8 cellular contexts compared by ENCODE assay signal in the genomic region with DNA sequence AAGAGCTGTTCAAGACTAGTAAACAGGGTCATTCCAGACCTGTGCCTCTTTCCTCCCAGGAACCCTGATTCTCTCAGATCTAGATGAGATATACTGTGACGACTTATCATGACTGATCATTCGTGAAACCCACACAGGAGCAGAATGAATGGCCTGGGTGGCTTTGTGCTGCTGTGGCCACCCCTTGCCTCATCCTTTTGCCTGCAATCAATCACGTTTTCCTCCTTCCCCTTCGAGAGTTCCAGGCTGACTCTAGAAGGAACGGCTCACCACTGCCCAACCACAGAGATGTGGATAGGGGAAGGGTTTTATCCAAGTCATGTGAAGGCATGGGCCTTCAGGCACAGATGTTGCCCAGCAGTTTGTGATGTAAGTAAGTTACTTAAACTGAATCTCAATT. TPM values are rescaled to one million over a fixed set of nuclear protein-coding genes. Genes with fewer than 3 reads are reported as not detected.
DNase-seq lines count a peak whose midpoint lies in the region; ATAC-seq and TF ChIP-seq lines count a peak whose summit lies in the region.

No MANE protein-coding gene starts in this region.

- H3K36me3 Mint-ChIP-seq in osteocyte (ENCODE audit: unreplicated experiment) = no peaks in the 10 kb centered on the region

- H3K9me3 ChIP-seq in cardiac muscle cell (ENCODE audit: low read depth) = no peaks in the 10 kb centered on the region
- no peaks in the 10 kb centered on the region for H3K9me3 ChIP-seq in Karpas-422 (ENCODE audit: low read length)

- H3K36me3 ChIP-seq in cardiac muscle cell (peaks cover 2% of the 10 kb centered on the region), Karpas-422 (ENCODE audit: insufficient read depth, low read length) (peaks cover 17% of the 10 kb centered on the region; the same call in 1 of the 2 replicates)

- H3K9ac ChIP-seq in Karpas-422 (ENCODE audit: low read length) = peak overlapping the region; percentile 71

- no peaks in the 10 kb centered on the region for H4K20me1 ChIP-seq in Karpas-422 (ENCODE audit: insufficient read depth, low read depth, low read length)

- H3K27ac ChIP-seq in cardiac muscle cell (peak overlapping the region; percentile 81), Karpas-422 (ENCODE audit: low read length) (peak overlapping the region; percentile 95)

- H3K79me2 ChIP-seq in Karpas-422 (ENCODE audit: low read length) = peaks cover 96% of the 10 kb centered on the region

- H3K27me3 ChIP-seq in cardiac muscle cell (no peaks in the 10 kb centered on the region), Karpas-422 (ENCODE audit: low read length) (no peaks in the 10 kb centered on the region)

- peaks cover 59% of the 10 kb centered on the region for H3K4me1 Mint-ChIP-seq in osteocyte (ENCODE audit: unreplicated experiment)

- DNase-seq in cardiac muscle cell (ENCODE audit: low read depth in 1 of 2, low spot score in 1 of 2) (peak in 1 of 2 donors; percentile 66), Right ventricle myocardium superior (no peak), Karpas-422 (peak; percentile 55), cardiac fibroblast (ENCODE audit: low read depth in 2 of 2) (peak; percentile 39 to 49), osteocyte (ENCODE audit: extremely low spot score, unreplicated experiment) (no peak), superior temporal gyrus (ENCODE audit: extremely low spot score) (no peak), amniotic stem cell (lab: John Stamatoyannopoulos, UW) (no peak)

- H3K4me1 ChIP-seq in cardiac muscle cell (ENCODE audit: low read depth) (peaks cover 59% of the 10 kb centered on the region), Karpas-422 (ENCODE audit: low read length) (peaks cover 99% of the 10 kb centered on the region)

- H2AFZ ChIP-seq in Karpas-422 (ENCODE audit: low read length) = no peak overlapping the region

- ATAC-seq in Right ventricle myocardium superior (ENCODE audit: poor library complexity) = no peak
- ATAC-seq in HG03280 (IDR thresholded peaks at IDR 0.05; ENCODE audit: unreplicated experiment) = no peak

- H3K27me3 Mint-ChIP-seq in osteocyte (ENCODE audit: unreplicated experiment) = no peaks in the 10 kb centered on the region

- H3K4me3 Mint-ChIP-seq in osteocyte (ENCODE audit: unreplicated experiment) = no peak overlapping the region

- peak overlapping the region; percentile 93 for H3K27ac Mint-ChIP-seq in osteocyte (ENCODE audit: unreplicated experiment)

- no peaks in the 10 kb centered on the region for H3K9me2 ChIP-seq in Karpas-422 (replicated peaks; ENCODE audit: insufficient read depth, low read length)

- no peak for TF ChIP-seq CTCF in cardiac muscle cell (IDR thresholded peaks at IDR 0.05; ENCODE audit: low read depth, low read length)
- TF ChIP-seq CTCF in cardiac fibroblast (IDR thresholded peaks at IDR 0.05; ENCODE audit: low read depth, low read length) = no peak
- TF ChIP-seq CTCF in osteocyte (IDR thresholded peaks at IDR 0.05) = no peak

- no peak overlapping the region for H3K4me3 ChIP-seq in cardiac muscle cell
- peak overlapping the region; percentile 28; the same call in 1 of the 2 replicates for H3K4me3 ChIP-seq in Karpas-422 (ENCODE audit: low read length)
- no peak overlapping the region for H3K4me3 ChIP-seq in cardiac fibroblast (replicated peaks in 1 of 2; ENCODE audit: low read depth in 2 of 2, low read length in 2 of 2)

- no peaks in the 10 kb centered on the region for H3K9me3 Mint-ChIP-seq in osteocyte (ENCODE audit: unreplicated experiment)

- intact Hi-C loops in Right ventricle myocardium superior (cut with DNase I) = no loop called here

- peak overlapping the region; percentile 87 for H3K4me2 ChIP-seq in Karpas-422 (ENCODE audit: low read depth, low read length, poor library complexity, severe bottlenecking)

RNA-seq across cellular contexts. Expression of gene ANXA6, which starts 5.8 kb away (rescaled TPM):
- 628 and 658 TPM in 2 replicates for total RNA-seq in cardiac muscle cell
- 404 and 448 TPM in 2 replicates for polyA plus RNA-seq in cardiac muscle cell
- total RNA-seq in Right ventricle myocardium superior = 202 TPM
- 277 and 387 TPM in 2 replicates for total RNA-seq in Karpas-422 (2014; rRNA removed; shearing (Covaris generic); ENCODE audit: low replicate concordance)
- total RNA-seq in osteocyte = 245 and 254 TPM in 2 replicates

Comparison
In these comparisons a context has a peak if more than half of its experiments do, and no peak if none do; other contexts are left out.
1. DNase-seq: peak in Karpas-422 (single experiment) and cardiac fibroblast (2 of 2); none in Right ventricle myocardium superior (single experiment), osteocyte (single experiment), superior temporal gyrus (single experiment) and amniotic stem cell (single experiment).